In the genomic region with DNA sequence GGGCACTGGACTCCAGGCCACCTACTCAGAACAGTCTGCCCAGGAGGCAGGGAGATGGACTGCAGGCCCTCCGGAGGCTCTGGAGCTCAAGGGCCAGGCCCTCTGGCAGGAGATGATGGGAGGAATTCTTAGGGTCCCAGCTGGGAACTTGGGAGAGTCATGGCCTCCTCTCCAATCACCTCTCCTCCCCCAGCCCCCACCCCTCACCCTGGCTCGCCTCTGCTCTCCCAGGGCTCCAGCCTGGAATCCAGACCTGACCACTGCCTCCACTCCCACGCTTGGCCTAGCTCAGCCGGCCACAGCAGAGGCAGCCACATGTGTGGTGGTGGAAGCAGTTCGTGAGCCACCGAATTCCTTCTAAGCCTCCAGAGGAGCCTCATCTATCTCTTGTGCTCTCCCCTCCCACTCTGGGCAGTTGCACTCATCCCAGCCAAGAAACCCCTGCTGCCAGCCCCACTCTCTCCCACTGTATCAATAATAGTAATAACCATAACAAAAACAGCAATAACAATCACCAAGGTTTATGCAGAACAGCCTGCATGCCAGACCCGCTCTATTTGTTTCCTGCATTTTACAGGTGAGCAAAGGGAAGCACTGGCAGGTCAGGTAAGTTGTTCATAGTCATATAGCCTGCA, we compare ENCODE assay signal across 12 cellular contexts.
A peak's percentile ranks its signal among the peaks of the same experiment; 100 is the strongest.
DNase-seq lines count a peak whose midpoint lies in the region; ATAC-seq and TF ChIP-seq lines count a peak whose summit lies in the region.
"Had no signal": no experiment of that assay in that cellular context is flagged by ENCODE, and none has a peak within 500 bp of the region (broad histone marks: within the 10 kb centered on the region; RNA-seq: fewer than 3 reads in every experiment).

No MANE protein-coding gene starts in this region.

- H3K27ac ChIP-seq in colonic mucosa (peak overlapping the region; percentile 68), skeletal muscle tissue (ENCODE audit: low read depth, low read length) (peak overlapping the region; percentile 87)

- intact Hi-C loops in colonic mucosa (cut with DNase I) = no loop called here

- peak overlapping the region; percentile 47 to 58 for H3K9ac ChIP-seq in colonic mucosa (ENCODE audit: low read depth in 2 of 2, low read length in 2 of 2)
- peak overlapping the region; percentile 24 to 79 (median 59) for H3K9ac ChIP-seq in skeletal muscle tissue (ENCODE audit: low read depth in 1 of 3, low read length in 3 of 3)

- ATAC-seq in HG03442 (IDR thresholded peaks at IDR 0.05; ENCODE audit: unreplicated experiment) (no peak), HG03159 (IDR thresholded peaks at IDR 0.05; ENCODE audit: unreplicated experiment) (no peak), HG03571 (IDR thresholded peaks at IDR 0.05; ENCODE audit: unreplicated experiment) (no peak)
- ATAC-seq: HCT116 had no signal

- DNase-seq in H7 = peak; percentile 74
- DNase-seq in colonic mucosa = no peak
- peak; percentile 89 for DNase-seq in kidney glomerular epithelial cell (lab: John Stamatoyannopoulos, UW)
- no peak for DNase-seq in dedifferentiated amniotic fluid mesenchymal stem cell (ENCODE audit: extremely low spot score)
- DNase-seq: COR-L47; retina; stimulated activated naive CD4-positive, alpha-beta T cell had no signal

- H3K4me3 ChIP-seq in H7 (ENCODE audit: insufficient read depth, low read depth, low read length) (no peak overlapping the region), colonic mucosa (no peak overlapping the region), skeletal muscle tissue (ENCODE audit: low read length in 3 of 3) (peak overlapping the region; percentile 25 to 54 (median 49))

- H3K9me3 ChIP-seq in colonic mucosa = no peaks in the 10 kb centered on the region
- no peaks in the 10 kb centered on the region for H3K9me3 ChIP-seq in skeletal muscle tissue (ENCODE audit: control insufficient read depth in 3 of 3, low read length in 3 of 3)

- H3K27me3 ChIP-seq in H7 (ENCODE audit: control insufficient read depth, insufficient read depth, low read length) (no peaks in the 10 kb centered on the region), colonic mucosa (no peaks in the 10 kb centered on the region), skeletal muscle tissue (ENCODE audit: control insufficient read depth in 3 of 3, insufficient read depth in 3 of 3, low read length in 3 of 3) (no peaks in the 10 kb centered on the region)

- no peak for TF ChIP-seq CTCF in colonic mucosa (IDR thresholded peaks at IDR 0.05)

- H3K4me1 ChIP-seq in colonic mucosa (no peaks in the 10 kb centered on the region), skeletal muscle tissue (ENCODE audit: control insufficient read depth in 3 of 3, insufficient read depth in 3 of 3, low read length in 3 of 3) (peaks cover 91 to 95% (median 93%) of the 10 kb centered on the region in 3 donors)

- no peaks in the 10 kb centered on the region for H3K36me3 ChIP-seq in H7 (replicated peaks; ENCODE audit: control insufficient read depth, insufficient read depth, low read length)
- no peaks in the 10 kb centered on the region for H3K36me3 ChIP-seq in colonic mucosa
- H3K36me3 ChIP-seq in skeletal muscle tissue (ENCODE audit: control insufficient read depth in 3 of 3, insufficient read depth in 3 of 3, low read length in 3 of 3) = peaks cover 0 to 4% (median 4%) of the 10 kb centered on the region in 3 donors

Comparison
In these comparisons a context has a peak if more than half of its experiments do, and no peak if none do; other contexts are left out.
1. DNase-seq: peak in H7 (single experiment) and kidney glomerular epithelial cell (single experiment); none in colonic mucosa (single experiment) and dedifferentiated amniotic fluid mesenchymal stem cell (single experiment).
2. H3K4me3 ChIP-seq: peak in skeletal muscle tissue (3 of 3); none in H7 (single experiment) and colonic mucosa (single experiment).